12 cellular contexts compared by ENCODE assay signal in the genomic region with DNA sequence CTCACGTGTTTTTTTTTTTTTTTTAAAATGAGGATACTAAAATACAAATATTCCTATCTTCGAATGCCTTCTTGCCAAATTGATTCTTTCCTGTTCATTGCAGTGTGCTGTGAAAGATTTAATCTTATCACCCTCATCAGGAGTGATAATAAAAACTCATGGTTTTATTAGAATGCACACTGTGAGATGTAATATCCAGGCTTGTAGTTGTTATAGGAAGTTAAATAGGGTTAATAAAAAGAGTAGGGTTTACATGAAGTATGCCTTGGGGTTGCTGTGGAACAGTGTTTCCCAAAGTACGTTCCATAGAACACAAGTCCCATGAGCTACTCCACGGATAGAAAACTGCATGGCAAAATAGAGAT.
"Had no signal": no experiment of that assay in that cellular context is flagged by ENCODE, and none has a peak within 500 bp of the region (broad histone marks: within the 10 kb centered on the region; RNA-seq: fewer than 3 reads in every experiment).

No MANE protein-coding gene starts in this region.

- H3K9me3 ChIP-seq: lower lobe of right lung, ovary, tibial artery, uterus had no signal

- H3K27me3 ChIP-seq: ovary, uterus had no signal

- H3K4me3 ChIP-seq: lower lobe of right lung, ovary, skin epidermis, tibial artery, uterus had no signal

- ATAC-seq: lower lobe of right lung; naive thymus-derived CD4-positive, alpha-beta T cell; stimulated activated effector memory CD8-positive, alpha-beta T cell treated with anti-CD3 and anti-CD28 coated beads, Interleukin-12 subunit alpha, Interleukin-12 subunit beta, amount 100 ng/mL, for 72 hours had no signal

- H3K4me1 ChIP-seq: lower lobe of right lung, tibial artery, uterus had no signal

- H3K36me3 ChIP-seq: lower lobe of right lung, ovary, tibial artery, uterus had no signal

- H3K27ac Mint-ChIP-seq: activated CD4-positive, alpha-beta T cell treated with anti-CD3 and anti-CD28 coated beads, Interleukin-2, amount 10 ng/mL, durations not matched to agents 7 days and 5 days; activated naive CD4-positive, alpha-beta T cell treated with anti-CD3 and anti-CD28 coated beads for 36 hours had no signal

- H3K9me3 Mint-ChIP-seq: activated naive CD4-positive, alpha-beta T cell treated with anti-CD3 and anti-CD28 coated beads for 36 hours; stimulated activated effector memory CD8-positive, alpha-beta T cell treated with anti-CD3 and anti-CD28 coated beads, Interleukin-12 subunit alpha, Interleukin-12 subunit beta, amount 100 ng/mL, for 72 hours had no signal

- H3K4me3 Mint-ChIP-seq: activated CD4-positive, alpha-beta T cell treated with anti-CD3 and anti-CD28 coated beads, Interleukin-2, amount 10 ng/mL, durations not matched to agents 7 days and 5 days; activated naive CD4-positive, alpha-beta T cell treated with anti-CD3 and anti-CD28 coated beads for 36 hours; naive thymus-derived CD4-positive, alpha-beta T cell; stimulated activated effector memory CD8-positive, alpha-beta T cell treated with anti-CD3 and anti-CD28 coated beads, Interleukin-12 subunit alpha, Interleukin-12 subunit beta, amount 100 ng/mL, for 72 hours had no signal

- H3K27ac ChIP-seq: lower lobe of right lung, ovary, tibial artery, uterus had no signal

- DNase-seq: activated CD4-positive, alpha-beta T cell treated with anti-CD3 and anti-CD28 coated beads, Interleukin-2, amount 10 ng/mL, durations not matched to agents 7 days and 5 days; activated CD4-positive, CD25-positive, alpha-beta regulatory T cell; activated CD8-positive, alpha-beta memory T cell treated with anti-CD3 and anti-CD28 coated beads for 24 hours; activated naive CD4-positive, alpha-beta T cell treated with anti-CD3 and anti-CD28 coated beads for 36 hours; erythroblast; lower lobe of right lung; naive thymus-derived CD4-positive, alpha-beta T cell; ovary; tibial artery; uterus had no signal

- H3K27me3 Mint-ChIP-seq: activated CD4-positive, alpha-beta T cell treated with anti-CD3 and anti-CD28 coated beads, Interleukin-2, amount 10 ng/mL, durations not matched to agents 7 days and 5 days; naive thymus-derived CD4-positive, alpha-beta T cell had no signal

- H3K36me3 Mint-ChIP-seq: stimulated activated effector memory CD8-positive, alpha-beta T cell treated with anti-CD3 and anti-CD28 coated beads, Interleukin-12 subunit alpha, Interleukin-12 subunit beta, amount 100 ng/mL, for 72 hours had no signal
